ENCODE assay signal across 16 cellular contexts in genomic region chr13:20035130-20035529, GRCh38.
DNase-seq lines count a peak whose midpoint lies in the region; ATAC-seq, FAIRE-seq and TF ChIP-seq lines count a peak whose summit lies in the region.
"Had no signal": no experiment of that assay in that cellular context is flagged by ENCODE, and none has a peak within 500 bp of the region (broad histone marks: within the 10 kb centered on the region; RNA-seq: fewer than 3 reads in every experiment).

No MANE protein-coding gene starts in this region.

- peaks cover 3 to 5% of the 10 kb centered on the region in 2 donors for H3K9me3 Mint-ChIP-seq in stimulated activated naive CD8-positive, alpha-beta T cell treated with anti-CD3 and anti-CD28 coated beads, Interleukin-15, amount 100 ng/mL, for 72 hours
- H3K9me3 Mint-ChIP-seq: activated T-helper 17 cell treated with anti-CD3 and anti-CD28 coated beads, Interleukin-2, amount 50 U/mL, for 72 hours had no signal

- H3K4me3 Mint-ChIP-seq in stimulated activated naive CD8-positive, alpha-beta T cell treated with anti-CD3 and anti-CD28 coated beads, Interleukin-15, amount 100 ng/mL, for 72 hours = no peak overlapping the region
- H3K4me3 Mint-ChIP-seq: activated CD4-positive, alpha-beta memory T cell treated with anti-CD3 and anti-CD28 coated beads for 36 hours; activated T-helper 17 cell treated with anti-CD3 and anti-CD28 coated beads, Interleukin-2, amount 50 U/mL, for 72 hours; CD4-positive, alpha-beta T cell had no signal

- DNase-seq in COLO829 (ENCODE audit: low spot score) (peak; percentile 19), LNCaP clone FGC (ENCODE audit: low read depth) (no peak), bronchial epithelial cell (ENCODE audit: low read depth) (peak; percentile 5), substantia nigra (lab: John Stamatoyannopoulos, UW) (no peak), NOMO-1 treated with DMSO at 0.1 percent for 48 hours (lab: John Stamatoyannopoulos, UW; ENCODE audit: unreplicated experiment) (no peak)
- DNase-seq in stimulated activated naive CD8-positive, alpha-beta T cell treated with anti-CD3 and anti-CD28 coated beads, Interleukin-15, amount 100 ng/mL, for 72 hours = no peak
- DNase-seq in stimulated activated CD4-positive, alpha-beta T cell treated with anti-CD3 and anti-CD28 coated beads, Interleukin-12 subunit alpha, Interleukin-12 subunit beta, amount 100 ng/mL, for 4 hours = no peak
- DNase-seq: activated CD4-positive, alpha-beta memory T cell treated with anti-CD3 and anti-CD28 coated beads for 36 hours; CD4-positive, alpha-beta T cell; GOT3; KG1; stimulated activated naive CD8-positive, alpha-beta T cell treated with anti-CD3 and anti-CD28 coated beads, Interleukin-15, Interleukin-2, amounts not matched to agents 100 U/mL and 50 U/mL, for 24 hours; T-helper 9 cell had no signal

- no peaks in the 10 kb centered on the region for H3K4me1 ChIP-seq in liver (ENCODE audit: control insufficient read depth in 4 of 4, insufficient read depth in 4 of 4, low read length in 3 of 4)

- H3K27me3 ChIP-seq in bronchial epithelial cell (ENCODE audit: control insufficient read depth, insufficient read depth, low read length) (no peaks in the 10 kb centered on the region), liver (ENCODE audit: control insufficient read depth in 4 of 4, insufficient read depth in 4 of 4, low read length in 3 of 4) (no peaks in the 10 kb centered on the region)

- peaks cover 8% of the 10 kb centered on the region for H3K36me3 ChIP-seq in bronchial epithelial cell (ENCODE audit: control insufficient read depth, insufficient read depth, low read length)
- peaks cover 10 to 46% (median 21%) of the 10 kb centered on the region in 4 donors for H3K36me3 ChIP-seq in liver (ENCODE audit: control insufficient read depth in 4 of 4, insufficient read depth in 3 of 4, low read depth in 1 of 4, low read length in 3 of 4)

- H3K4me1 Mint-ChIP-seq in stimulated activated naive CD8-positive, alpha-beta T cell treated with anti-CD3 and anti-CD28 coated beads, Interleukin-15, amount 100 ng/mL, for 72 hours = peaks cover 12% of the 10 kb centered on the region

- ATAC-seq in stimulated activated naive CD8-positive, alpha-beta T cell treated with anti-CD3 and anti-CD28 coated beads, Interleukin-15, amount 100 ng/mL, for 72 hours = no peak
- ATAC-seq: activated T-helper 17 cell treated with anti-CD3 and anti-CD28 coated beads, Interleukin-2, amount 50 U/mL, for 72 hours; stimulated activated naive CD8-positive, alpha-beta T cell treated with anti-CD3 and anti-CD28 coated beads, Interleukin-15, Interleukin-2, amounts not matched to agents 100 U/mL and 50 U/mL, for 24 hours had no signal

- H3K4me3 ChIP-seq in LNCaP clone FGC (ENCODE audit: low read depth, low read length) (no peak overlapping the region), bronchial epithelial cell (ENCODE audit: low read depth, low read length) (no peak overlapping the region), liver (ENCODE audit: low read depth in 1 of 3, low read length in 3 of 3) (no peak overlapping the region)
- H3K4me3 ChIP-seq: lung had no signal

- WGBS in liver = 86% methylated on average over 4 of the region's 4 CpGs

- H3K27ac Mint-ChIP-seq in stimulated activated naive CD8-positive, alpha-beta T cell treated with anti-CD3 and anti-CD28 coated beads, Interleukin-15, amount 100 ng/mL, for 72 hours = no peak overlapping the region
- H3K27ac Mint-ChIP-seq: activated CD4-positive, alpha-beta memory T cell treated with anti-CD3 and anti-CD28 coated beads for 36 hours; activated T-helper 17 cell treated with anti-CD3 and anti-CD28 coated beads, Interleukin-2, amount 50 U/mL, for 72 hours; CD4-positive, alpha-beta T cell had no signal

- no peaks in the 10 kb centered on the region for H3K27me3 Mint-ChIP-seq in stimulated activated naive CD8-positive, alpha-beta T cell treated with anti-CD3 and anti-CD28 coated beads, Interleukin-15, amount 100 ng/mL, for 72 hours
- H3K27me3 Mint-ChIP-seq: activated CD4-positive, alpha-beta memory T cell treated with anti-CD3 and anti-CD28 coated beads for 36 hours; activated T-helper 17 cell treated with anti-CD3 and anti-CD28 coated beads, Interleukin-2, amount 50 U/mL, for 72 hours; CD4-positive, alpha-beta T cell had no signal

- H3K27ac ChIP-seq in liver (ENCODE audit: low read depth in 1 of 2, low read length in 2 of 2) = no peak overlapping the region
- H3K27ac ChIP-seq in substantia nigra (ENCODE audit: low read depth, low read length, poor library complexity, severe bottlenecking) = no peak overlapping the region

- TF ChIP-seq CTCF in LNCaP clone FGC (IDR thresholded peaks at IDR 0.05; ENCODE audit: control insufficient read depth, extremely low read depth, insufficient read depth) (peak; percentile 55), bronchial epithelial cell (IDR thresholded peaks at IDR 0.05; ENCODE audit: insufficient read depth, low read length, severe bottlenecking) (no peak), liver (IDR thresholded peaks at IDR 0.05; ENCODE audit: low read depth, low read length, missing input control) (no peak)

- TF ChIP-seq RAD21 in liver (IDR thresholded peaks at IDR 0.05) = peak; percentile 14 to 51

- H3K9ac ChIP-seq in liver (ENCODE audit: low read depth in 1 of 2, low read length in 2 of 2) = no peak overlapping the region

- FAIRE-seq in bronchial epithelial cell (lab: Jason Lieb, UNC) = no peak

- no peaks in the 10 kb centered on the region for H3K9me3 ChIP-seq in liver (ENCODE audit: control insufficient read depth in 4 of 4, low read length in 3 of 4)

TF ChIP-seq in liver, 16 proteins besides CTCF, POLR2A, EP300 and RAD21:
- TF ChIP-seq ATF3 (IDR thresholded peaks at IDR 0.05) = no peak
- TF ChIP-seq FOXA1 (IDR thresholded peaks at IDR 0.05) = no peak
- no peak for TF ChIP-seq HNF4G (IDR thresholded peaks at IDR 0.05)
- no peak for TF ChIP-seq JUND (IDR thresholded peaks at IDR 0.05)
- no peak for TF ChIP-seq HNF4A (conservative IDR thresholded peaks at IDR 0.05)
- no peak for TF ChIP-seq NR2F2 (IDR thresholded peaks at IDR 0.05)
- TF ChIP-seq FOXA2 (IDR thresholded peaks at IDR 0.05) = no peak
- TF ChIP-seq SP1 (IDR thresholded peaks at IDR 0.05) = no peak
- TF ChIP-seq ZBTB33 (IDR thresholded peaks at IDR 0.05) = no peak

Comparison
In these comparisons a context has a peak if more than half of its experiments do, and no peak if none do; other contexts are left out.
1. DNase-seq: peak in COLO829 (single experiment) and bronchial epithelial cell (single experiment); none in LNCaP clone FGC (single experiment), stimulated activated naive CD8-positive, alpha-beta T cell treated with anti-CD3 and anti-CD28 coated beads, Interleukin-15, amount 100 ng/mL, for 72 hours (0 of 2), substantia nigra (0 of 49), stimulated activated CD4-positive, alpha-beta T cell treated with anti-CD3 and anti-CD28 coated beads, Interleukin-12 subunit alpha, Interleukin-12 subunit beta, amount 100 ng/mL, for 4 hours (single experiment) and NOMO-1 treated with DMSO at 0.1 percent for 48 hours (single experiment).